ENCODE assay signal across 34 cellular contexts in genomic region chr3:24646790-24647189, GRCh38.
"Had no signal": no experiment of that assay in that cellular context is flagged by ENCODE, and none has a peak within 500 bp of the region (broad histone marks: within the 10 kb centered on the region; RNA-seq: fewer than 3 reads in every experiment).

No MANE protein-coding gene starts in this region.

- H3K4me3 ChIP-seq: adrenal gland, body of pancreas, breast epithelium had no signal

- DNase-seq: activated CD4-positive, alpha-beta memory T cell treated with anti-CD3 and anti-CD28 coated beads, Interleukin-2, amount 10 ng/mL, durations not matched to agents 7 days and 5 days; activated CD4-positive, alpha-beta T cell treated with anti-CD3 and anti-CD28 coated beads for 1 hour; activated CD4-positive, alpha-beta T cell treated with anti-CD3 and anti-CD28 coated beads for 36 hours; activated CD4-positive, alpha-beta T cell treated with anti-CD3 and anti-CD28 coated beads for 48 hours; activated CD4-positive, alpha-beta T cell treated with anti-CD3 and anti-CD28 coated beads, Interleukin-2, amount 10 ng/mL, durations not matched to agents 7 days and 5 days; activated CD4-positive, alpha-beta T cell treated with anti-CD3 and anti-CD28 coated beads, Interleukin-2, amount 50 U/mL, for 48 hours; activated CD4-positive, CD25-positive, alpha-beta regulatory T cell; activated CD8-positive, alpha-beta memory T cell treated with anti-CD3 and anti-CD28 coated beads, Interleukin-2, amount 50 U/mL, for 4 hours; activated CD8-positive, alpha-beta T cell treated with anti-CD3 and anti-CD28 coated beads, Interleukin-2, amount 10 ng/mL, durations not matched to agents 7 days and 5 days; activated effector memory CD4-positive, alpha-beta T cell treated with anti-CD3 and anti-CD28 coated beads, Interleukin-2, amount 50 U/mL, for 16 hours; activated gamma-delta T cell treated with Interleukin-2 at 50 U/mL for 16 hours; activated naive CD4-positive, alpha-beta T cell; activated naive CD4-positive, alpha-beta T cell treated with anti-CD3 and anti-CD28 coated beads for 36 hours; activated naive CD4-positive, alpha-beta T cell treated with anti-CD3 and anti-CD28 coated beads, Interleukin-2, amount 50 U/mL, for 16 hours; activated naive CD8-positive, alpha-beta T cell treated with anti-CD3 and anti-CD28 coated beads for 36 hours; activated T-cell treated with anti-CD3 and anti-CD28 coated beads for 4 hours; activated T-cell treated with anti-CD3 and anti-CD28 coated beads, Interleukin-2, amount 50 U/mL, for 1 hour; activated T-cell treated with anti-CD3 and anti-CD28 coated beads, Interleukin-2, amount 50 U/mL, for 4 hours; activated T-cell treated with anti-CD3 and anti-CD28 coated beads, Interleukin-2, amount 50 U/mL, for 72 hours; adrenal gland; amniotic stem cell; aorta; body of pancreas; brain microvascular endothelial cell; central memory CD4-positive, alpha-beta T cell; T-helper 1 cell; T-helper 2 cell; T-helper 9 cell; WERI-Rb-1 had no signal

- ATAC-seq: activated CD4-positive, alpha-beta T cell treated with anti-CD3 and anti-CD28 coated beads for 36 hours; activated CD4-positive, CD25-positive, alpha-beta regulatory T cell treated with anti-CD3 and anti-CD28 coated beads, Interleukin-2, amount 50 U/mL, for 24 hours; activated CD8-positive, alpha-beta T cell treated with anti-CD3 and anti-CD28 coated beads, Interleukin-2, amount 10 ng/mL, durations not matched to agents 7 days and 5 days; activated naive CD4-positive, alpha-beta T cell treated with anti-CD3 and anti-CD28 coated beads, Interleukin-2, amount 50 U/mL, for 72 hours; activated T-cell treated with anti-CD3 and anti-CD28 coated beads, Interleukin-2, amount 50 U/mL, for 4 hours; activated T-cell treated with anti-CD3 and anti-CD28 coated beads, Interleukin-2, amount 50 U/mL, for 72 hours; activated T-helper 17 cell treated with anti-CD3 and anti-CD28 coated beads, Interleukin-2, amount 50 U/mL, for 72 hours; body of pancreas; WTC11 had no signal

- H3K27me3 ChIP-seq: adrenal gland, body of pancreas, brain microvascular endothelial cell, breast epithelium had no signal

- H3K36me3 ChIP-seq: adrenal gland, brain microvascular endothelial cell, breast epithelium, WERI-Rb-1 had no signal

- H3K27ac ChIP-seq: adrenal gland, body of pancreas, brain microvascular endothelial cell, breast epithelium, WERI-Rb-1 had no signal

- H3K4me1 ChIP-seq: adrenal gland, body of pancreas, breast epithelium had no signal

- H3K9me3 ChIP-seq: adrenal gland, body of pancreas, breast epithelium had no signal
